ENCODE assay signal across 8 cellular contexts in genomic region chr15:90201944-90202375, GRCh38. TPM values are rescaled to one million over a fixed set of nuclear protein-coding genes. Genes with fewer than 3 reads are reported as not detected.
DNase-seq lines count a peak whose midpoint lies in the region; ATAC-seq and TF ChIP-seq lines count a peak whose summit lies in the region.

No MANE protein-coding gene starts in this region.

- H3K4me1 ChIP-seq in NT2/D1 (ENCODE audit: insufficient read depth, insufficient read length) = peaks cover 5% of the 10 kb centered on the region
- peaks cover 3% of the 10 kb centered on the region for H3K4me1 ChIP-seq in endodermal cell (ENCODE audit: control insufficient read depth, insufficient read depth, low read length)
- H3K4me1 ChIP-seq in neuron (ENCODE audit: insufficient read depth, low read length) = peaks cover 24% of the 10 kb centered on the region

- peak overlapping the region; percentile 93 for H3K9ac ChIP-seq in NT2/D1 (ENCODE audit: insufficient read length, low read depth)
- peak overlapping the region; percentile 55 for H3K9ac ChIP-seq in endodermal cell (ENCODE audit: extremely low read depth, low read length, poor library complexity, severe bottlenecking)

- peak overlapping the region; percentile 68 for H3K27ac Mint-ChIP-seq in endodermal cell

- peak overlapping the region; percentile 77 for H3K4me3 Mint-ChIP-seq in endodermal cell

- DNase-seq in ELR (ENCODE audit: low read depth) (peak; percentile 32), NT2/D1 (ENCODE audit: low read depth, low spot score) (no peak), endodermal cell (peak; percentile 71), CD1c-positive myeloid dendritic cell (ENCODE audit: extremely low spot score) (no peak)
- DNase-seq in stimulated activated CD4-positive, alpha-beta T cell treated with anti-CD3 and anti-CD28 coated beads, Interleukin-2, amount 100 ng/mL, for 24 hours = no peak

- H3K27me3 ChIP-seq in NT2/D1 (ENCODE audit: insufficient read depth, insufficient read length) (peaks cover 16% of the 10 kb centered on the region), endodermal cell (ENCODE audit: control insufficient read depth, insufficient read depth, low read length, poor library complexity, severe bottlenecking) (peaks cover 6% of the 10 kb centered on the region), neuron (ENCODE audit: insufficient read depth, low read length) (no peaks in the 10 kb centered on the region)

- H3K9me3 Mint-ChIP-seq in endodermal cell = no peaks in the 10 kb centered on the region

- H3K4me1 Mint-ChIP-seq in endodermal cell = peaks cover 17% of the 10 kb centered on the region

- H3K9me3 ChIP-seq in NT2/D1 (ENCODE audit: insufficient read depth, low read length) (no peaks in the 10 kb centered on the region), endodermal cell (ENCODE audit: control insufficient read depth, low read length) (no peaks in the 10 kb centered on the region), neuron (ENCODE audit: low read length) (no peaks in the 10 kb centered on the region)

- no peak for ATAC-seq in GM18520 (IDR thresholded peaks at IDR 0.05; ENCODE audit: unreplicated experiment)
- no peak for ATAC-seq in HG02852 (IDR thresholded peaks at IDR 0.05; ENCODE audit: unreplicated experiment)

- H3K36me3 ChIP-seq in NT2/D1 (ENCODE audit: insufficient read depth, insufficient read length, low read length) = peaks cover 10% of the 10 kb centered on the region
- H3K36me3 ChIP-seq in endodermal cell (ENCODE audit: control insufficient read depth, insufficient read depth, low read length) = no peaks in the 10 kb centered on the region
- H3K36me3 ChIP-seq in neuron (ENCODE audit: insufficient read depth, low read length) = peaks cover 2% of the 10 kb centered on the region

- whole genome bisulfite sequencing in endodermal cell (ENCODE audit: insufficient coverage in 1 of 2, insufficient read length in 1 of 2), 2 experiments = 1 to 2% methylated on average over 14 to 25 of the region's 25 CpGs

- no peak overlapping the region for H3K27ac ChIP-seq in endodermal cell (ENCODE audit: low read depth, low read length)

- H3K4me3 ChIP-seq in NT2/D1 (ENCODE audit: insufficient read length, low read depth) (peak overlapping the region; percentile 89), endodermal cell (ENCODE audit: low read length) (peak overlapping the region; percentile 89), neuron (ENCODE audit: low read length) (peak overlapping the region; percentile 91)

- no peaks in the 10 kb centered on the region for H3K27me3 Mint-ChIP-seq in endodermal cell (ENCODE audit: insufficient read depth)

- TF ChIP-seq CTCF in endodermal cell (conservative IDR thresholded peaks at IDR 0.05) = no peak

- peak overlapping the region; percentile 57 for H2AFZ ChIP-seq in neuron (ENCODE audit: low read depth, low read length)

- H3K36me3 Mint-ChIP-seq in endodermal cell (ENCODE audit: low read depth) = no peaks in the 10 kb centered on the region

RNA-seq across cellular contexts. Expression of gene SEMA4B, which starts 0.8 kb away (rescaled TPM):
- total RNA-seq in endodermal cell = 10 to 100 TPM; 25.1 to 33.1 TPM
- 20.3 TPM for polyA plus RNA-seq in endodermal cell (2013, experiment 1 of 2)
- 19.6 TPM for polyA plus RNA-seq in endodermal cell (2013, experiment 2 of 2)

RNA-seq across cellular contexts. Expression of gene CIB1, which starts 31.8 kb away (rescaled TPM):
- 10 to 100 TPM; 31.3 to 34.0 TPM for total RNA-seq in endodermal cell
- 19.0 TPM for polyA plus RNA-seq in endodermal cell (2013, experiment 1 of 2)
- 19.4 TPM for polyA plus RNA-seq in endodermal cell (2013, experiment 2 of 2)

RNA-seq across cellular contexts. Expression of gene GDPGP1, which starts 32.0 kb away (rescaled TPM):
- total RNA-seq in endodermal cell = 1 to 10 TPM; 4.8 to 5.4 TPM
- polyA plus RNA-seq in endodermal cell (2013, experiment 1 of 2) = 1.9 TPM
- 3.3 TPM for polyA plus RNA-seq in endodermal cell (2013, experiment 2 of 2)

RNA-seq across cellular contexts. Expression of gene TTLL13, which starts 47.4 kb away (rescaled TPM):
- total RNA-seq in endodermal cell = under 1 TPM; 0.15 to 0.46 TPM
- 0.21 TPM for polyA plus RNA-seq in endodermal cell (2013, experiment 1 of 2)
- not detected for polyA plus RNA-seq in endodermal cell (2013, experiment 2 of 2)

Comparison
In these comparisons a context has a peak if more than half of its experiments do, and no peak if none do; other contexts are left out.
1. DNase-seq: peak in ELR (single experiment) and endodermal cell (single experiment); none in NT2/D1 (single experiment), CD1c-positive myeloid dendritic cell (single experiment) and stimulated activated CD4-positive, alpha-beta T cell treated with anti-CD3 and anti-CD28 coated beads, Interleukin-2, amount 100 ng/mL, for 24 hours (0 of 2).
2. Peak in every context shown above with its lines, with median percentiles within 50 percentile points of each other: H3K4me3 ChIP-seq.